30 cellular contexts compared by ENCODE assay signal in genomic region chr18:50509012-50509411, GRCh38. TPM values are rescaled to one million over a fixed set of nuclear protein-coding genes. Genes with fewer than 3 reads are reported as not detected.
"Had no signal": no experiment of that assay in that cellular context is flagged by ENCODE, and none has a peak within 500 bp of the region (broad histone marks: within the 10 kb centered on the region; RNA-seq: fewer than 3 reads in every experiment).

No MANE protein-coding gene starts in this region.

- DNase-seq: activated CD4-positive, alpha-beta T cell treated with anti-CD3 and anti-CD28 coated beads for 36 hours; activated CD4-positive, alpha-beta T cell treated with anti-CD3 and anti-CD28 coated beads, Interleukin-2, amount 10 ng/mL, durations not matched to agents 7 days and 5 days; activated CD4-positive, alpha-beta T cell treated with anti-CD3 and anti-CD28 coated beads, Interleukin-2, amount 50 U/mL, for 48 hours; activated CD8-positive, alpha-beta T cell treated with anti-CD3 and anti-CD28 coated beads, Interleukin-2, amount 10 ng/mL, durations not matched to agents 7 days and 5 days; activated gamma-delta T cell; activated naive CD4-positive, alpha-beta T cell treated with Interleukin-2 at 50 U/mL for 16 hours; activated naive CD8-positive, alpha-beta T cell treated with anti-CD3 and anti-CD28 coated beads, Interleukin-2, amount 50 U/mL, for 24 hours; activated T-cell treated with anti-CD3 and anti-CD28 coated beads, Interleukin-2, amount 50 U/mL, for 24 hours; brain microvascular endothelial cell; Kasumi-1; KBM-7; MG63; NCI-H1048; NCI-H1105 treated with DMSO at 0.1 percent for 48 hours; NCI-H1436; NCI-H1694 treated with DMSO at 0.1 percent for 48 hours; NCI-H2029; NCI-H345; NCI-H524 treated with DMSO at 0.1 percent for 48 hours; SHP77; SJCRH30 had no signal

- H3K4me1 Mint-ChIP-seq: activated CD4-positive, alpha-beta T cell treated with anti-CD3 and anti-CD28 coated beads for 36 hours; activated CD4-positive, alpha-beta T cell treated with anti-CD3 and anti-CD28 coated beads, Interleukin-2, amount 10 ng/mL, durations not matched to agents 7 days and 5 days; activated naive CD8-positive, alpha-beta T cell treated with anti-CD3 and anti-CD28 coated beads, Interleukin-2, amount 50 U/mL, for 24 hours had no signal

- H3K4me3 Mint-ChIP-seq: activated CD4-positive, alpha-beta T cell treated with anti-CD3 and anti-CD28 coated beads for 36 hours; activated CD4-positive, alpha-beta T cell treated with anti-CD3 and anti-CD28 coated beads, Interleukin-2, amount 10 ng/mL, durations not matched to agents 7 days and 5 days; activated CD8-positive, alpha-beta T cell treated with anti-CD3 and anti-CD28 coated beads, Interleukin-2, amount 10 ng/mL, durations not matched to agents 7 days and 5 days; activated naive CD8-positive, alpha-beta T cell; activated naive CD8-positive, alpha-beta T cell treated with anti-CD3 and anti-CD28 coated beads, Interleukin-2, amount 50 U/mL, for 24 hours; activated T-cell treated with anti-CD3 and anti-CD28 coated beads, Interleukin-2, amount 50 U/mL, for 24 hours; T-helper 1 cell treated with Interleukin-12 subunit alpha and Interleukin-12 subunit beta and Interleukin-4 antibody, amounts not matched to agents 30 μg/mL and 1 μg/mL, for 36 hours; T-helper 2 cell treated with Interferon-gamma antibody and Interleukin-4, amounts not matched to agents 5 μg/mL and 100 μg/mL, for 36 hours; WTC11 had no signal

- H3K27me3 ChIP-seq: brain microvascular endothelial cell, MG63, SJCRH30 had no signal

- H3K9me3 Mint-ChIP-seq: activated CD4-positive, alpha-beta T cell treated with anti-CD3 and anti-CD28 coated beads, Interleukin-2, amount 10 ng/mL, durations not matched to agents 7 days and 5 days; activated T-helper 2 cell treated with anti-CD3 and anti-CD28 coated beads, Interferon-gamma antibody, Interleukin-2, Interleukin-4, amounts not matched to agents 10 μg/mL and 5 μg/mL and 100 μg/mL, durations not matched to agents 14 hours and 24 hours and 36 hours; T-helper 1 cell treated with Interleukin-12 subunit alpha and Interleukin-12 subunit beta and Interleukin-4 antibody, amounts not matched to agents 30 μg/mL and 1 μg/mL, for 36 hours; T-helper 2 cell treated with Interferon-gamma antibody and Interleukin-4, amounts not matched to agents 5 μg/mL and 100 μg/mL, for 36 hours had no signal

- H3K27ac ChIP-seq: brain microvascular endothelial cell, SJCRH30, SK-N-MC had no signal

- H3K4me3 ChIP-seq: MG63, SJCRH30, SK-N-MC had no signal

- H3K27ac Mint-ChIP-seq: activated CD4-positive, alpha-beta T cell treated with anti-CD3 and anti-CD28 coated beads for 36 hours; activated CD4-positive, alpha-beta T cell treated with anti-CD3 and anti-CD28 coated beads, Interleukin-2, amount 10 ng/mL, durations not matched to agents 7 days and 5 days; activated CD8-positive, alpha-beta T cell treated with anti-CD3 and anti-CD28 coated beads, Interleukin-2, amount 10 ng/mL, durations not matched to agents 7 days and 5 days; activated naive CD8-positive, alpha-beta T cell; activated naive CD8-positive, alpha-beta T cell treated with anti-CD3 and anti-CD28 coated beads, Interleukin-2, amount 50 U/mL, for 24 hours; activated T-cell treated with anti-CD3 and anti-CD28 coated beads, Interleukin-2, amount 50 U/mL, for 24 hours; activated T-helper 2 cell treated with anti-CD3 and anti-CD28 coated beads, Interferon-gamma antibody, Interleukin-2, Interleukin-4, amounts not matched to agents 10 μg/mL and 5 μg/mL and 100 μg/mL, durations not matched to agents 14 hours and 24 hours and 36 hours; T-helper 1 cell treated with Interleukin-12 subunit alpha and Interleukin-12 subunit beta and Interleukin-4 antibody, amounts not matched to agents 30 μg/mL and 1 μg/mL, for 36 hours; T-helper 2 cell treated with Interferon-gamma antibody and Interleukin-4, amounts not matched to agents 5 μg/mL and 100 μg/mL, for 36 hours; WTC11 had no signal

- H3K4me1 ChIP-seq: SJCRH30 had no signal

- H3K36me3 Mint-ChIP-seq: activated naive CD8-positive, alpha-beta T cell; WTC11 had no signal

- ATAC-seq: activated CD4-positive, alpha-beta T cell treated with anti-CD3 and anti-CD28 coated beads for 36 hours; activated CD4-positive, CD25-positive, alpha-beta regulatory T cell treated with anti-CD3 and anti-CD28 coated beads, Interleukin-2, amount 50 U/mL, for 24 hours; activated CD8-positive, alpha-beta T cell treated with anti-CD3 and anti-CD28 coated beads, Interleukin-2, amount 10 ng/mL, durations not matched to agents 7 days and 5 days; activated naive CD8-positive, alpha-beta T cell treated with anti-CD3 and anti-CD28 coated beads, Interleukin-2, amount 50 U/mL, for 24 hours; Panc1; WTC11 had no signal

- H3K9me3 ChIP-seq: MG63, SJCRH30 had no signal

- H3K36me3 ChIP-seq: brain microvascular endothelial cell, MG63, SJCRH30 had no signal

RNA-seq across cellular contexts. Expression of gene MAPK4, which starts 50.9 kb away (rescaled TPM):
- total RNA-seq: activated CD4-positive, alpha-beta T cell treated with anti-CD3 and anti-CD28 coated beads for 36 hours; activated CD4-positive, alpha-beta T cell treated with anti-CD3 and anti-CD28 coated beads, Interleukin-2, amount 10 ng/mL, durations not matched to agents 7 days and 5 days; activated CD8-positive, alpha-beta T cell treated with anti-CD3 and anti-CD28 coated beads, Interleukin-2, amount 10 ng/mL, durations not matched to agents 7 days and 5 days; activated T-helper 2 cell treated with anti-CD3 and anti-CD28 coated beads, Interferon-gamma antibody, Interleukin-2, Interleukin-4, amounts not matched to agents 10 μg/mL and 5 μg/mL and 100 μg/mL, durations not matched to agents 14 hours and 24 hours and 36 hours; RPMI7951; SJCRH30 had no signal
